In genomic region chr3:124202754-124203153, GRCh38 we compare ENCODE assay signal across 10 cellular contexts.
DNase-seq lines count a peak whose midpoint lies in the region; ATAC-seq, FAIRE-seq and TF ChIP-seq lines count a peak whose summit lies in the region.
"Had no signal": no experiment of that assay in that cellular context is flagged by ENCODE, and none has a peak within 500 bp of the region (broad histone marks: within the 10 kb centered on the region; RNA-seq: fewer than 3 reads in every experiment).

No MANE protein-coding gene starts in this region.

- H3K4me1 ChIP-seq in gastroesophageal sphincter = peaks cover 0 to 22% (median 10%) of the 10 kb centered on the region in 3 donors
- H3K4me1 ChIP-seq in aorta (ENCODE audit: control insufficient read depth in 1 of 2, insufficient read depth in 2 of 2, low read length in 2 of 2) = peaks cover 22 to 28% of the 10 kb centered on the region in 2 donors

- H3K36me3 Mint-ChIP-seq in nephron progenitor cell (ENCODE audit: low read depth) = no peaks in the 10 kb centered on the region
- no peaks in the 10 kb centered on the region for H3K36me3 Mint-ChIP-seq in HFFc6 (ENCODE audit: low read depth)
- H3K36me3 Mint-ChIP-seq: activated naive CD8-positive, alpha-beta T cell treated with anti-CD3 and anti-CD28 coated beads for 36 hours had no signal

- TF ChIP-seq CTCF in gastroesophageal sphincter (IDR thresholded peaks at IDR 0.05) (no peak), nephron progenitor cell (IDR thresholded peaks at IDR 0.05) (no peak), HFFc6 (IDR thresholded peaks at IDR 0.05) (no peak)

- no peak for TF ChIP-seq POLR2A in gastroesophageal sphincter (IDR thresholded peaks at IDR 0.05)
- TF ChIP-seq POLR2A in GM12892 (IDR thresholded peaks at IDR 0.05; ENCODE audit: low read depth, low read length) = no peak

- H3K27me3 ChIP-seq in gastroesophageal sphincter (no peaks in the 10 kb centered on the region), aorta (ENCODE audit: control insufficient read depth in 1 of 2, insufficient read depth in 2 of 2, low read length in 1 of 2) (no peaks in the 10 kb centered on the region)

- POLR2A ChIA-PET in HEK293T (lab: Yijun Ruan, JAX) = no interaction called here

- no peak for TF ChIP-seq EP300 in gastroesophageal sphincter (IDR thresholded peaks at IDR 0.05)

- intact Hi-C loops in aorta (cut with DNase I) = no loop called here

- 3 to 18% methylated on average over 3 to 4 of the region's 4 CpGs for WGBS in gastroesophageal sphincter (ENCODE audit: low coverage in 1 of 2), 2 donors
- 4 to 5% methylated on average over 4 of the region's 4 CpGs for WGBS in aorta, 2 donors

- peak; percentile 21 for DNase-seq in NCI-H2196 treated with DMSO at 0.1 percent for 48 hours (lab: John Stamatoyannopoulos, UW; ENCODE audit: unreplicated experiment)
- DNase-seq in NCI-H2196 (lab: John Stamatoyannopoulos, UW; ENCODE audit: unreplicated experiment) = no peak
- no peak for DNase-seq in nephron progenitor cell
- DNase-seq in aorta = peak; percentile 81 to 84
- no peak for DNase-seq in GM12892 (ENCODE audit: insufficient read length)
- DNase-seq in HFFc6 = no peak
- DNase-seq in HEK293T (ENCODE audit: extremely low spot score) = no peak
- DNase-seq: activated naive CD8-positive, alpha-beta T cell treated with anti-CD3 and anti-CD28 coated beads for 36 hours; effector CD8-positive, alpha-beta T cell had no signal

- no peak for FAIRE-seq in GM12892 (lab: Jason Lieb, UNC)

- no peaks in the 10 kb centered on the region for H3K9me3 Mint-ChIP-seq in nephron progenitor cell
- H3K9me3 Mint-ChIP-seq in HFFc6 = no peaks in the 10 kb centered on the region
- H3K9me3 Mint-ChIP-seq: activated naive CD8-positive, alpha-beta T cell treated with anti-CD3 and anti-CD28 coated beads for 36 hours had no signal

- CTCF ChIA-PET in HEK293T (lab: Yijun Ruan, JAX) = no interaction called here

- H3K4me3 ChIP-seq in gastroesophageal sphincter = no peak overlapping the region
- H3K4me3 ChIP-seq in aorta (ENCODE audit: low read length in 2 of 2) = no peak overlapping the region

- H3K27ac Mint-ChIP-seq in nephron progenitor cell = peak overlapping the region; percentile 2
- H3K27ac Mint-ChIP-seq in HFFc6 = no peak overlapping the region
- H3K27ac Mint-ChIP-seq: activated naive CD8-positive, alpha-beta T cell treated with anti-CD3 and anti-CD28 coated beads for 36 hours had no signal

- peak overlapping the region in 3 of 4 donors; percentile 9 to 41 (median 25) for H3K27ac ChIP-seq in gastroesophageal sphincter
- peak overlapping the region in 1 of 2 donors; percentile 58 for H3K27ac ChIP-seq in aorta (ENCODE audit: low read depth in 1 of 2, low read length in 2 of 2)

- H3K4me3 Mint-ChIP-seq in nephron progenitor cell (no peak overlapping the region), HFFc6 (no peak overlapping the region)
- H3K4me3 Mint-ChIP-seq: activated naive CD8-positive, alpha-beta T cell treated with anti-CD3 and anti-CD28 coated beads for 36 hours had no signal

- H3K9me3 ChIP-seq in gastroesophageal sphincter (no peaks in the 10 kb centered on the region), aorta (ENCODE audit: control insufficient read depth, low read length) (no peaks in the 10 kb centered on the region)

- H3K36me3 ChIP-seq in gastroesophageal sphincter (no peaks in the 10 kb centered on the region), aorta (ENCODE audit: control insufficient read depth in 1 of 2, insufficient read depth in 2 of 2, low read length in 1 of 2) (no peaks in the 10 kb centered on the region)

- ATAC-seq in gastroesophageal sphincter (peak; percentile 67), aorta (ENCODE audit: low FRiP score) (peak; percentile 68)

- H3K4me1 Mint-ChIP-seq in nephron progenitor cell (peaks cover 34% of the 10 kb centered on the region), HFFc6 (ENCODE audit: low read depth) (no peaks in the 10 kb centered on the region)
- H3K4me1 Mint-ChIP-seq: activated naive CD8-positive, alpha-beta T cell treated with anti-CD3 and anti-CD28 coated beads for 36 hours had no signal

- no peaks in the 10 kb centered on the region for H3K27me3 Mint-ChIP-seq in nephron progenitor cell (ENCODE audit: low read depth, poor library complexity)
- peaks cover 32% of the 10 kb centered on the region for H3K27me3 Mint-ChIP-seq in HFFc6 (ENCODE audit: insufficient read depth)

TF ChIP-seq in HEK293T, 16 proteins besides CTCF, POLR2A, EP300 and RAD21:
- TF ChIP-seq FOXA1 (IDR thresholded peaks at IDR 0.05) = no peak
- no peak for TF ChIP-seq NFRKB (IDR thresholded peaks at IDR 0.05)
- TF ChIP-seq ARNT (IDR thresholded peaks at IDR 0.05) = no peak
- TF ChIP-seq PKNOX1 (IDR thresholded peaks at IDR 0.05) = no peak
- TF ChIP-seq ZNF384 (IDR thresholded peaks at IDR 0.05) = no peak
- no peak for TF ChIP-seq LEF1 (IDR thresholded peaks at IDR 0.05; ENCODE audit: borderline replicate concordance)
- TF ChIP-seq TARDBP (IDR thresholded peaks at IDR 0.05) = no peak
- no peak for TF ChIP-seq L3MBTL2 (conservative IDR thresholded peaks at IDR 0.05)
- no peak for TF ChIP-seq SP1 (IDR thresholded peaks at IDR 0.05)
- no peak for TF ChIP-seq CTBP1 (IDR thresholded peaks at IDR 0.05; ENCODE audit: borderline replicate concordance)
- no peak for TF ChIP-seq HDGF (IDR thresholded peaks at IDR 0.05; ENCODE audit: borderline replicate concordance)
- TF ChIP-seq SUZ12 (IDR thresholded peaks at IDR 0.05) = no peak
- no peak for TF ChIP-seq FOXK2 (IDR thresholded peaks at IDR 0.05)
- TF ChIP-seq FOXM1 (IDR thresholded peaks at IDR 0.05; ENCODE audit: borderline replicate concordance) = no peak
- no peak for TF ChIP-seq ELF4 (IDR thresholded peaks at IDR 0.05)
- TF ChIP-seq BHLHE40 (IDR thresholded peaks at IDR 0.05; ENCODE audit: borderline replicate concordance) = no peak

Comparison
In these comparisons a context has a peak if more than half of its experiments do, and no peak if none do; other contexts are left out.
1. DNase-seq: peak in NCI-H2196 treated with DMSO at 0.1 percent for 48 hours (single experiment) and aorta (2 of 2); none in NCI-H2196 (single experiment), nephron progenitor cell (single experiment), GM12892 (single experiment), HFFc6 (single experiment) and HEK293T (single experiment).